9 cellular contexts compared by ENCODE assay signal in the genomic region with DNA sequence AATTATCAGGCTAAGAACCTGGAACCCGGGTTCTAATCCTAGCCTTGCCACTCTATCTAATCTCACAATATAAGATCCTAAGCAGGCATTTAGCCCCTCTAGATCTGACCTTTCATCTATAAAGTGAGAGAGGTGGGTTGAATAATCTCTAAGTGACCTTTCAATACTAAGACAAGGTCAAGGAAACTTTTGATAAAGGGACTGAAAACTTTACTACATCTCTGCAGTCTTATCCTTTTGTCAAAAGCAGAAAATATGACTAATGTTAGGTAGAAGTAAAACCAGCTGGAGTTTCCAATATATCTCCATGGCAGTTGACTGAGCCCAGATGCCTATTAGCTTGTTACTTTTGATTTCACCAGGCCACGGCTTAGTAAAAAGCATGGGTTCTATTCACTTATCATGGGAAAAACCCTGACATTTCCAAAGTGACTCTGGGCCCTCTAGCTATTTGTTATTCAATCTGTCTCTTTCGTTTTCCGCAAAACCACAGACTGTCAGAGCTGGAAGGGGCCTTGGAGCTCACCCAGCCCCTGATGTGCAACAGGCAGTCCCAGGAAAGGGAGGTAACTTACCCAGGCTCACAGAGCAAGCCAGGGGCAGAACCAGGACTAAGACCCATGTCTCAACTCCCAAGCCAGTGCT.
DNase-seq lines count a peak whose midpoint lies in the region; ATAC-seq, FAIRE-seq and TF ChIP-seq lines count a peak whose summit lies in the region.
"Had no signal": no experiment of that assay in that cellular context is flagged by ENCODE, and none has a peak within 500 bp of the region (broad histone marks: within the 10 kb centered on the region; RNA-seq: fewer than 3 reads in every experiment).

No MANE protein-coding gene starts in this region.

- DNase-seq in GM03348 (ENCODE audit: low spot score) (peak; percentile 36), keratinocyte (ENCODE audit: low read depth, low spot score) (no peak), NCI-H510A treated with DMSO at 0.1 percent for 48 hours (lab: John Stamatoyannopoulos, UW) (no peak), activated gamma-delta T cell (lab: John Stamatoyannopoulos, UW) (no peak), left colon (no peak)
- DNase-seq in activated CD8-positive, alpha-beta T cell treated with anti-CD3 and anti-CD28 coated beads, Interleukin-2, amount 10 ng/mL, durations not matched to agents 7 days and 5 days = no peak

- TF ChIP-seq CTCF in keratinocyte (optimal IDR thresholded peaks at IDR 0.05 in 1 of 3, IDR thresholded peaks at IDR 0.05 in 1 of 3, conservative IDR thresholded peaks at IDR 0.05 in 1 of 3; ENCODE audit: extremely low read depth in 1 of 3, insufficient read depth in 2 of 3, low read length in 3 of 3) = no peak

- no peaks in the 10 kb centered on the region for H3K27me3 ChIP-seq in keratinocyte (ENCODE audit: control insufficient read depth, extremely low read depth, insufficient read depth, low read length)
- H3K27me3 ChIP-seq: tibial artery had no signal

- H3K27ac Mint-ChIP-seq in activated CD8-positive, alpha-beta T cell treated with anti-CD3 and anti-CD28 coated beads, Interleukin-2, amount 10 ng/mL, durations not matched to agents 7 days and 5 days = no peak overlapping the region

- peak overlapping the region; percentile 50 for H3K4me2 ChIP-seq in keratinocyte (ENCODE audit: control insufficient read depth, extremely low read depth, insufficient read depth, low read depth, low read length)

- no peak for FAIRE-seq in keratinocyte (lab: Jason Lieb, UNC)

- H3K4me3 Mint-ChIP-seq in activated CD8-positive, alpha-beta T cell treated with anti-CD3 and anti-CD28 coated beads, Interleukin-2, amount 10 ng/mL, durations not matched to agents 7 days and 5 days = no peak overlapping the region

- H3K9ac ChIP-seq in keratinocyte (ENCODE audit: control insufficient read depth, extremely low read depth, insufficient read depth, low read length) = no peak overlapping the region

- H2AFZ ChIP-seq in keratinocyte (ENCODE audit: control insufficient read depth, low read length) = no peak overlapping the region

- H3K4me1 Mint-ChIP-seq in activated CD8-positive, alpha-beta T cell treated with anti-CD3 and anti-CD28 coated beads, Interleukin-2, amount 10 ng/mL, durations not matched to agents 7 days and 5 days (ENCODE audit: low read depth) = peaks cover 31% of the 10 kb centered on the region

- peak; percentile 26 for ATAC-seq in GM21576 (IDR thresholded peaks at IDR 0.05; ENCODE audit: unreplicated experiment)
- peak; percentile 40 for ATAC-seq in activated CD8-positive, alpha-beta T cell treated with anti-CD3 and anti-CD28 coated beads, Interleukin-2, amount 10 ng/mL, durations not matched to agents 7 days and 5 days
- no peak for ATAC-seq in HG02840 (IDR thresholded peaks at IDR 0.05; ENCODE audit: low FRiP score, unreplicated experiment)
- no peak for ATAC-seq in left colon

- intact Hi-C loops in left colon (cut with DNase I, micrococcal nuclease) = no loop called here

- peak overlapping the region; percentile 63 for H3K27ac ChIP-seq in keratinocyte (ENCODE audit: control insufficient read depth, insufficient read depth, low read length)

- CTCF ChIA-PET in activated CD8-positive, alpha-beta T cell treated with anti-CD3 and anti-CD28 coated beads, Interleukin-2, amount 10 ng/mL, durations not matched to agents 7 days and 5 days (lab: Charles Lee) = interaction anchor here (0.9 to 1.3 kb wide), 5 partner anchors 12 to 279 kb away, joined by 3 to 4 read pairs (median 3); no protein-coding TSS in a partner anchor

- no peaks in the 10 kb centered on the region for H3K9me1 ChIP-seq in keratinocyte (ENCODE audit: control insufficient read depth, extremely low read depth, insufficient read depth, low read length)

- no peak overlapping the region for H3K4me3 ChIP-seq in keratinocyte (ENCODE audit: control insufficient read depth in 2 of 3, extremely low read depth in 1 of 3, insufficient read depth in 2 of 3, low read depth in 1 of 3, low read length in 3 of 3)
- H3K4me3 ChIP-seq: tibial artery had no signal

- H3K9me3 Mint-ChIP-seq in activated CD8-positive, alpha-beta T cell treated with anti-CD3 and anti-CD28 coated beads, Interleukin-2, amount 10 ng/mL, durations not matched to agents 7 days and 5 days (ENCODE audit: insufficient read depth) = no peaks in the 10 kb centered on the region

- no peaks in the 10 kb centered on the region for H3K79me2 ChIP-seq in keratinocyte (ENCODE audit: control insufficient read depth, insufficient read depth, low read length)

- H3K4me1 ChIP-seq in keratinocyte (ENCODE audit: control insufficient read depth, extremely low read depth, insufficient read depth, low read length) = peaks cover 33% of the 10 kb centered on the region

- H4K20me1 ChIP-seq in keratinocyte (ENCODE audit: control insufficient read depth, extremely low read depth, insufficient read depth, low read length) = no peaks in the 10 kb centered on the region

- POLR2A ChIA-PET in activated CD8-positive, alpha-beta T cell treated with anti-CD3 and anti-CD28 coated beads, Interleukin-2, amount 10 ng/mL, durations not matched to agents 7 days and 5 days (lab: Charles Lee) = interaction anchor here (1.2 to 1.6 kb wide), 3 partner anchors 11 to 161 kb away, joined by 3 to 5 read pairs (median 4); partner anchors contain the start of genes PCF11 and RAB30

- peaks cover 0 to 4% of the 10 kb centered on the region in 2 experiments for H3K36me3 ChIP-seq in keratinocyte (ENCODE audit: control insufficient read depth in 2 of 2, extremely low read depth in 1 of 2, insufficient read depth in 2 of 2, low read length in 2 of 2)
- H3K36me3 ChIP-seq: tibial artery had no signal

- H3K36me3 Mint-ChIP-seq in activated CD8-positive, alpha-beta T cell treated with anti-CD3 and anti-CD28 coated beads, Interleukin-2, amount 10 ng/mL, durations not matched to agents 7 days and 5 days (ENCODE audit: low read depth) = peaks cover 7% of the 10 kb centered on the region

- no peaks in the 10 kb centered on the region for H3K9me3 ChIP-seq in keratinocyte (ENCODE audit: control insufficient read depth, low read depth, low read length)
- H3K9me3 ChIP-seq: tibial artery had no signal

- dilution Hi-C loops in keratinocyte (cut with MboI; ENCODE audit: extremely low pct_ligation_motif_present, low sequenced_read_pairs) = no loop called here

- H3K27me3 Mint-ChIP-seq in activated CD8-positive, alpha-beta T cell treated with anti-CD3 and anti-CD28 coated beads, Interleukin-2, amount 10 ng/mL, durations not matched to agents 7 days and 5 days (ENCODE audit: low read depth) = no peaks in the 10 kb centered on the region

Comparison
In these comparisons a context has a peak if more than half of its experiments do, and no peak if none do; other contexts are left out.
1. ATAC-seq: peak in GM21576 (single experiment) and activated CD8-positive, alpha-beta T cell treated with anti-CD3 and anti-CD28 coated beads, Interleukin-2, amount 10 ng/mL, durations not matched to agents 7 days and 5 days (single experiment); none in HG02840 (single experiment) and left colon (single experiment).